12 cellular contexts compared by ENCODE assay signal in the genomic region with DNA sequence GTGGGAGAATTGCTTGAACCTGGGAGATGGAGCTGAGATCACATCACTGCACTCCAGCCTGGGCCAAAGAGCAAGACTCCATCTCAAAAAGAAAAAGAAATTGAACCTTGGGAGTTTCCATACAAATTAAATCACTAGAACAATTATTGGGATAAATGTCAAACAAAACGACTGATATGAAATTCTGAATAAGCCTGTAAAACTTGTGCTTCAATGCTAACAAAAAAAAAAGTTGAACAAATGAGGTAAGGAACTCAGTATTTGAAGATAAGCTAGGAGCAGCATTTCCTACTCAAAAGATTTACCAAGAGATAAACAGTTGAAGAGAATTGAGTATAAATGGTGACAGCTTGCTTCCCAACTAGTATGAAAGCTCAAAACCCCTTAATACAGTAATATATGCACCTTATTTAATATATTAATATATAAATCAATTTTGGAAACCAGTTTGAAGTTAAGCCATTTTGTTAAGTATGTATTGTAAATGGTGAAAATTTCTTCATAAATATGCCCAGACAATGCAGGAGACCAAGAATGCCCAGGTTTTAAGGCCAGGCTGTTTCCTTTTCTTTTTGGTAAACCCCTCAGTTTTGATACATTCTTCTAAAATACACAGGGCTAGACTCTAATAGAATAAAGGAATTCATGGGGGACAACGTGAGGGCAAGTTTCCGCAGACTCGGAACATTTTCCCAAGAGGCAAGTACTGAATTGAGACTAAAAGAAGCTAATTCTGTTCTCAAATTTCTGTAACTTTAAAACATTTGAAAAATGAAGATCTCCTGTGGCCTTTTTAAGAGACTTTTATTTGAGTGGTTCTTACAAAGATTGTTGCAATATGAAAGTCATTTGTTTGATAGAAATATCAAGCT. TPM values are rescaled to one million over a fixed set of nuclear protein-coding genes. Genes with fewer than 3 reads are reported as not detected.
DNase-seq lines count a peak whose midpoint lies in the region; TF ChIP-seq lines count a peak whose summit lies in the region.
"Had no signal": no experiment of that assay in that cellular context is flagged by ENCODE, and none has a peak within 500 bp of the region (broad histone marks: within the 10 kb centered on the region; RNA-seq: fewer than 3 reads in every experiment).

No MANE protein-coding gene starts in this region.

- H3K4me1 Mint-ChIP-seq in progenitor cell of endocrine pancreas (ENCODE audit: low read depth): peaks cover 20% of the 10 kb centered on the region

- H3K36me3 Mint-ChIP-seq in progenitor cell of endocrine pancreas (ENCODE audit: insufficient read depth): peaks cover 18% of the 10 kb centered on the region

- H3K4me3 Mint-ChIP-seq in progenitor cell of endocrine pancreas (ENCODE audit: low read depth): no peak overlapping the region

- no peaks in the 10 kb centered on the region for H3K27me3 Mint-ChIP-seq in progenitor cell of endocrine pancreas
- H3K27me3 Mint-ChIP-seq: T-cell had no signal

- H3K27ac Mint-ChIP-seq in progenitor cell of endocrine pancreas: peak overlapping the region; percentile 84

- no peak for TF ChIP-seq CTCF in progenitor cell of endocrine pancreas (IDR thresholded peaks at IDR 0.05; ENCODE audit: unreplicated experiment)

- H3K9me3 Mint-ChIP-seq in progenitor cell of endocrine pancreas (ENCODE audit: low read depth): no peaks in the 10 kb centered on the region
- H3K9me3 Mint-ChIP-seq: nephron, T-cell had no signal

- DNase-seq in activated CD8-positive, alpha-beta memory T cell treated with anti-CD3 and anti-CD28 coated beads for 24 hours: peak; percentile 1
- DNase-seq in activated CD8-positive, alpha-beta memory T cell treated with anti-CD3 and anti-CD28 coated beads, Interleukin-2, amount 50 U/mL, for 4 hours: no peak
- peak; percentile 13 for DNase-seq in cerebellar cortex (ENCODE audit: low spot score)
- no peak for DNase-seq in progenitor cell of endocrine pancreas (ENCODE audit: low spot score, unreplicated experiment)
- no peak for DNase-seq in kidney tubule cell (ENCODE audit: low spot score)
- DNase-seq in NCI-H2081 (lab: John Stamatoyannopoulos, UW): no peak
- no peak for DNase-seq in NCI-H2107 treated with DMSO at 0.1 percent for 48 hours (lab: John Stamatoyannopoulos, UW; ENCODE audit: unreplicated experiment)
- DNase-seq: DMS153, glutamatergic neuron, T-cell had no signal

TF ChIP-seq in PFSK-1, 5 proteins besides CTCF, POLR2A, EP300 and RAD21:
- TF ChIP-seq SIN3A (IDR thresholded peaks at IDR 0.05; ENCODE audit: borderline replicate concordance, insufficient read depth, low read length): no peak
- peak; percentile 48; the same call in 1 of the 2 replicates for TF ChIP-seq POLR2AphosphoS5 (IDR thresholded peaks at IDR 0.05; ENCODE audit: low read depth, low read length)

RNA-seq across cellular contexts. Expression of a gene that starts 3.9 kb away (rescaled TPM):
- polyA plus RNA-seq in PFSK-1 (2012; ENCODE audit: insufficient read length, low read depth): 377 TPM
- total RNA-seq in progenitor cell of endocrine pancreas: 129 and 140 TPM in 2 replicates

RNA-seq across cellular contexts. Expression of a gene that starts 3.9 kb away (rescaled TPM):
- 33.4 TPM for polyA plus RNA-seq in PFSK-1 (2012; ENCODE audit: insufficient read length, low read depth)
- 13.7 and 16.8 TPM in 2 replicates for total RNA-seq in progenitor cell of endocrine pancreas

RNA-seq across cellular contexts. Expression of a gene that starts 38.4 kb away (rescaled TPM):
- polyA plus RNA-seq in PFSK-1 (2012; ENCODE audit: insufficient read length, low read depth): 429 TPM
- total RNA-seq in progenitor cell of endocrine pancreas: 293 and 298 TPM in 2 replicates

RNA-seq across cellular contexts. Expression of a gene that starts 38.4 kb away (rescaled TPM):
- 27.7 TPM for polyA plus RNA-seq in PFSK-1 (2012; ENCODE audit: insufficient read length, low read depth)
- 157 and 161 TPM in 2 replicates for total RNA-seq in progenitor cell of endocrine pancreas

RNA-seq across cellular contexts. Expression of a gene that starts 39.0 kb away (rescaled TPM):
- 130 TPM for polyA plus RNA-seq in PFSK-1 (2012; ENCODE audit: insufficient read length, low read depth)
- total RNA-seq in progenitor cell of endocrine pancreas: 491 and 515 TPM in 2 replicates

Comparison
In these comparisons a context has a peak if more than half of its experiments do, and no peak if none do; other contexts are left out.
1. DNase-seq: peak in activated CD8-positive, alpha-beta memory T cell treated with anti-CD3 and anti-CD28 coated beads for 24 hours (single experiment) and cerebellar cortex (single experiment); none in activated CD8-positive, alpha-beta memory T cell treated with anti-CD3 and anti-CD28 coated beads, Interleukin-2, amount 50 U/mL, for 4 hours (single experiment), progenitor cell of endocrine pancreas (single experiment), kidney tubule cell (single experiment), NCI-H2081 (0 of 2) and NCI-H2107 treated with DMSO at 0.1 percent for 48 hours (single experiment).